ENCODE assay signal across 8 cellular contexts in genomic region chr12:64608901-64609542, GRCh38. TPM values are rescaled to one million over a fixed set of nuclear protein-coding genes. Genes with fewer than 3 reads are reported as not detected.
DNase-seq lines count a peak whose midpoint lies in the region; ATAC-seq, FAIRE-seq and TF ChIP-seq lines count a peak whose summit lies in the region.

No MANE protein-coding gene starts in this region.

- in situ Hi-C loops in GM12878 (cut with MboI), result no loop called here

- TF ChIP-seq EP300 in SK-N-SH (IDR thresholded peaks at IDR 0.05; ENCODE audit: borderline replicate concordance in 1 of 2, low read depth in 1 of 2, low read length in 1 of 2) (no peak), GM12878 (IDR thresholded peaks at IDR 0.05; ENCODE audit: borderline replicate concordance in 1 of 2, control insufficient read depth in 1 of 2, low read depth in 2 of 2, low read length in 2 of 2) (no peak)

- RAD21 ChIA-PET in GM12878 (lab: Charles Lee; ENCODE audit: unreplicated experiment), result interaction anchor here (0.5 to 5.8 kb wide), 15 partner anchors 14 to 193 kb away, joined by 3 to 86 read pairs (median 4); no protein-coding TSS in a partner anchor

- H3K4me3 ChIP-seq in SK-N-SH (ENCODE audit: low read depth in 2 of 2, low read length in 1 of 2), result peak overlapping the region; percentile 74 to 91
- peak overlapping the region; percentile 99 for H3K4me3 ChIP-seq in GM12878

- WGBS in SK-N-SH (ENCODE audit: low lambda C conversion rate), result 3% methylated on average over 16 of the region's 16 CpGs
- WGBS in GM12878 (ENCODE audit: insufficient coverage, insufficient replicate concordance, low lambda C conversion rate, missing lambda C conversion rate), result 1% methylated on average over 16 of the region's 16 CpGs

- peak; percentile 24 for ATAC-seq in GM21390 (IDR thresholded peaks at IDR 0.05; ENCODE audit: unreplicated experiment)
- ATAC-seq in GM12878, result peak; percentile 39
- no peak for ATAC-seq in HG03457 (IDR thresholded peaks at IDR 0.05; ENCODE audit: unreplicated experiment)

- H3K9me3 ChIP-seq in SK-N-SH (no peaks in the 10 kb centered on the region), GM12878 (replicated peaks; ENCODE audit: control insufficient read depth, insufficient read depth, low read length) (no peaks in the 10 kb centered on the region)

- H3K27me3 ChIP-seq in SK-N-SH (ENCODE audit: insufficient read depth) (no peaks in the 10 kb centered on the region), GM12878 (replicated peaks in 1 of 2; ENCODE audit: control insufficient read depth in 2 of 2, insufficient read depth in 2 of 2, low read length in 1 of 2) (no peaks in the 10 kb centered on the region)

- POLR2A ChIA-PET in SK-N-SH (lab: Yijun Ruan, JAX), result interaction anchor here (0.8 to 1.7 kb wide), 5 partner anchors 16 to 72 kb away, joined by 3 to 5 read pairs (median 3); no protein-coding TSS in a partner anchor
- POLR2A ChIA-PET in GM12878 (lab: Charles Lee), result interaction anchor here (0.7 to 6.4 kb wide), 12 partner anchors 14 to 560 kb away, joined by 3 to 88 read pairs (median 3); partner anchors contain the start of gene LEMD3

- peak overlapping the region; percentile 73 to 87 for H3K27ac ChIP-seq in SK-N-SH (ENCODE audit: low read depth in 2 of 2, low read length in 1 of 2)
- peak overlapping the region; percentile 79 for H3K27ac ChIP-seq in GM12878 (ENCODE audit: control insufficient read depth, insufficient read depth)

- DNase-seq in EL (peak; percentile 73), HuH-7.5 (ENCODE audit: low spot score) (peak; percentile 64), SK-N-SH (peak; percentile 48), GM12878 (ENCODE audit: low read depth, low spot score) (peak; percentile 58), inferior parietal cortex (ENCODE audit: extremely low spot score) (peak; percentile 40)
- peak; percentile 41 for DNase-seq in stimulated activated CD4-positive, alpha-beta T cell treated with anti-CD3 and anti-CD28 coated beads, Interleukin-1b, Interleukin-23, amount 100 ng/mL, for 48 hours

- TF ChIP-seq CTCF in SK-N-SH (IDR thresholded peaks at IDR 0.05) (peak; percentile 34; the same call in 1 of the 2 replicates), GM12878 (IDR thresholded peaks at IDR 0.05 in 2 of 3, conservative IDR thresholded peaks at IDR 0.05 in 1 of 3; ENCODE audit: control insufficient read depth in 2 of 3, extremely low read depth in 1 of 3, insufficient read depth in 1 of 3, low read depth in 3 of 3, low read length in 3 of 3) (peak; percentile 6 to 30 (median 11); a peak in 2 of 6 replicates)

- CTCF ChIA-PET in SK-N-SH (lab: Yijun Ruan, JAX), result interaction anchor here (0.6 to 4.7 kb wide), 11 partner anchors 19 to 88 kb away, joined by 3 to 39 read pairs (median 7); no protein-coding TSS in a partner anchor
- CTCF ChIA-PET in GM12878 (lab: Yijun Ruan, JAX), result interaction anchor here (0.6 to 4.4 kb wide), 12 partner anchors 9 to 246 kb away, joined by 3 to 37 read pairs (median 4); no protein-coding TSS in a partner anchor

- TF ChIP-seq POLR2A in GM12878 (IDR thresholded peaks at IDR 0.05; ENCODE audit: low read depth, low read length), result peak; percentile 63

- H3K9me2 ChIP-seq in SK-N-SH, result no peaks in the 10 kb centered on the region

- intact Hi-C loops in GM12878 (cut with micrococcal nuclease; ENCODE audit: unreplicated experiment), result loop anchor here (2.0 kb wide), 1 partner anchor 60 kb away; no protein-coding TSS in a partner anchor

- H3K36me3 ChIP-seq in SK-N-SH (replicated peaks in 1 of 2; ENCODE audit: control insufficient read depth in 1 of 2, insufficient read depth in 2 of 2, low read length in 1 of 2), result peaks cover 0 to 3% of the 10 kb centered on the region in 2 experiments
- H3K36me3 ChIP-seq in GM12878 (ENCODE audit: control insufficient read depth in 2 of 2, insufficient read depth in 2 of 2, low read length in 1 of 2), result no peaks in the 10 kb centered on the region

- H3K4me2 ChIP-seq in SK-N-SH (peak overlapping the region; percentile 84), GM12878 (ENCODE audit: control insufficient read depth, insufficient read depth) (peak overlapping the region; percentile 91)

- SMC1A ChIA-PET in GM12878 (lab: Charles Lee; ENCODE audit: uncharacterized antibody, unreplicated experiment), result interaction anchor here (0.8 to 5.2 kb wide), 26 partner anchors 11 to 268 kb away, joined by 3 to 38 read pairs (median 4); no protein-coding TSS in a partner anchor

- peaks cover 7 to 10% of the 10 kb centered on the region in 2 experiments; a peak in 3 of 4 replicates for H3K4me1 ChIP-seq in SK-N-SH (ENCODE audit: control insufficient read depth in 1 of 2, insufficient read depth in 2 of 2, low read depth in 1 of 2, low read length in 1 of 2)
- H3K4me1 ChIP-seq in GM12878 (ENCODE audit: control insufficient read depth, insufficient read depth, low read length), result peaks cover 7% of the 10 kb centered on the region; the same call in 1 of the 2 replicates

- H3K79me2 ChIP-seq in SK-N-SH (ENCODE audit: insufficient read depth), result peaks cover 31% of the 10 kb centered on the region
- H3K79me2 ChIP-seq in GM12878 (ENCODE audit: control insufficient read depth, insufficient read depth, low read length), result peaks cover 41% of the 10 kb centered on the region

- FAIRE-seq in GM12878 (lab: Jason Lieb, UNC), result peak; percentile 87

- H2AFZ ChIP-seq in SK-N-SH (ENCODE audit: low read depth) (peak overlapping the region; percentile 82), GM12878 (ENCODE audit: control insufficient read depth, low read depth, low read length) (peak overlapping the region; percentile 99)

- no TSS peak for BruUV-seq in GM12878 (replicated peaks; lab: Mats Ljungman, UMichigan)

- peak overlapping the region; percentile 69; the same call in 1 of the 2 replicates for H3K9ac ChIP-seq in SK-N-SH
- peak overlapping the region; percentile 72 for H3K9ac ChIP-seq in GM12878 (ENCODE audit: control insufficient read depth, insufficient read depth, low read length)

- peaks cover 18% of the 10 kb centered on the region for H3F3A ChIP-seq in SK-N-SH (replicated peaks; ENCODE audit: insufficient read depth)

- no peaks in the 10 kb centered on the region for H4K20me1 ChIP-seq in SK-N-SH (ENCODE audit: insufficient read depth)
- H4K20me1 ChIP-seq in GM12878 (ENCODE audit: control insufficient read depth, insufficient read depth), result no peaks in the 10 kb centered on the region

- TF ChIP-seq RAD21 in SK-N-SH (IDR thresholded peaks at IDR 0.05; ENCODE audit: low read length) (0 out of 2 replicates have a peak, but pooled peaks have one; percentile 14), GM12878 (IDR thresholded peaks at IDR 0.05; ENCODE audit: insufficient read depth, low read depth, low read length) (no peak)

TF ChIP-seq in SK-N-SH, 30 proteins besides CTCF, POLR2A, EP300 and RAD21 (continues in another document):
- TF ChIP-seq TAF1 (IDR thresholded peaks at IDR 0.05; ENCODE audit: borderline replicate concordance, low read depth, low read length) (peak; percentile 60; the same call in 1 of the 2 replicates), RCOR1 (IDR thresholded peaks at IDR 0.05; ENCODE audit: low read length) (no peak), FOSL2 (IDR thresholded peaks at IDR 0.05; ENCODE audit: borderline replicate concordance, low read depth) (peak; percentile 52; the same call in 1 of the 2 replicates), USF2 (IDR thresholded peaks at IDR 0.05; ENCODE audit: borderline replicate concordance, low read depth, low read length) (no peak), YY1 (IDR thresholded peaks at IDR 0.05; ENCODE audit: low read depth) (no peak)

TF ChIP-seq in GM12878, 131 proteins besides CTCF, POLR2A, EP300 and RAD21 (continues in another document):
- TF ChIP-seq NR2C2 (IDR thresholded peaks at IDR 0.05; ENCODE audit: borderline replicate concordance, control insufficient read depth, insufficient read length, low read depth), result no peak
- TF ChIP-seq USF1 (IDR thresholded peaks at IDR 0.05; ENCODE audit: borderline replicate concordance, extremely low read length, insufficient read depth, low read depth, low read length), result peak; percentile 63
- TF ChIP-seq NBN (IDR thresholded peaks at IDR 0.05), result peak; percentile 63; the same call in 1 of the 2 replicates
- TF ChIP-seq ZSCAN29 (IDR thresholded peaks at IDR 0.05), result no peak

RNA-seq across cellular contexts. Expression of gene RASSF3, which starts 1.3 kb away (rescaled TPM):
- polyA plus RNA-seq in SK-N-SH (2012; rRNA removed) (11.1 and 15.0 TPM in 2 replicates), GM12878 (2011; rRNA removed) (42.0 and 48.8 TPM in 2 replicates), GM12878 (2014; fragmentation: Illumina TruSeq; extraction: Trizol) (44.6 and 51.6 TPM in 2 replicates), GM12878 (2014; fragmentation: Nextera tagmentation; extraction: Ambion mirVana) (10 to 100 TPM in 1 of 2 experiments, 1 to 10 TPM in 1; 9.0 to 11.2 TPM), GM12878 (2014; rRNA removed) (32.3 and 35.8 TPM in 2 replicates), GM12878 (2016; fragmentation: Nextera tagmentation; extraction: Ambion mirVana) (1 to 10 TPM; 6.9 to 8.1 TPM)
- polyA plus RNA-seq in SK-N-SH (2012; cell fraction: cytosol; rRNA removed), result 10.6 and 12.3 TPM in 2 replicates
- 6.8 and 7.0 TPM in 2 replicates for polyA plus RNA-seq in SK-N-SH (2012; cell fraction: nucleus; rRNA removed)
- 12.8 and 16.5 TPM in 2 replicates for total RNA-seq in GM12878 (2013; cell fraction: nucleolus; rRNA removed)
- total RNA-seq in GM12878 (2014; rRNA removed) (27.2 and 30.5 TPM in 2 replicates), GM12878 (2014; rRNA removed; fragmentation: Illumina TruSeq; extraction: Trizol) (32.4 and 33.3 TPM in 2 replicates), GM12878 (2021) (59.4 and 62.4 TPM in 2 replicates)
- polyA plus RNA-seq in GM12878 (2011; ENCODE audit: low read depth), result 22.7 TPM
- 34.4 and 34.5 TPM in 2 replicates for polyA plus RNA-seq in GM12878 (2011; cell fraction: cytosol; rRNA removed)
- polyA plus RNA-seq in GM12878 (2011; cell fraction: nucleus; rRNA removed), result 7.2 and 8.6 TPM in 2 replicates
- 27.4 and 36.0 TPM in 2 replicates for polyA plus RNA-seq in GM12878 (2012)
- polyA minus RNA-seq in GM12878 (2011; rRNA and poly(A)+ RNA removed), result 58.3 and 74.5 TPM in 2 replicates
- 20.1 and 21.2 TPM in 2 replicates for polyA minus RNA-seq in GM12878 (2011; cell fraction: cytosol; rRNA and poly(A)+ RNA removed)
- 6.3 and 8.6 TPM in 2 replicates for polyA minus RNA-seq in GM12878 (2011; cell fraction: nucleus; rRNA and poly(A)+ RNA removed)
